Comparison of ENCODE assay signal across 9 cellular contexts in the genomic region with DNA sequence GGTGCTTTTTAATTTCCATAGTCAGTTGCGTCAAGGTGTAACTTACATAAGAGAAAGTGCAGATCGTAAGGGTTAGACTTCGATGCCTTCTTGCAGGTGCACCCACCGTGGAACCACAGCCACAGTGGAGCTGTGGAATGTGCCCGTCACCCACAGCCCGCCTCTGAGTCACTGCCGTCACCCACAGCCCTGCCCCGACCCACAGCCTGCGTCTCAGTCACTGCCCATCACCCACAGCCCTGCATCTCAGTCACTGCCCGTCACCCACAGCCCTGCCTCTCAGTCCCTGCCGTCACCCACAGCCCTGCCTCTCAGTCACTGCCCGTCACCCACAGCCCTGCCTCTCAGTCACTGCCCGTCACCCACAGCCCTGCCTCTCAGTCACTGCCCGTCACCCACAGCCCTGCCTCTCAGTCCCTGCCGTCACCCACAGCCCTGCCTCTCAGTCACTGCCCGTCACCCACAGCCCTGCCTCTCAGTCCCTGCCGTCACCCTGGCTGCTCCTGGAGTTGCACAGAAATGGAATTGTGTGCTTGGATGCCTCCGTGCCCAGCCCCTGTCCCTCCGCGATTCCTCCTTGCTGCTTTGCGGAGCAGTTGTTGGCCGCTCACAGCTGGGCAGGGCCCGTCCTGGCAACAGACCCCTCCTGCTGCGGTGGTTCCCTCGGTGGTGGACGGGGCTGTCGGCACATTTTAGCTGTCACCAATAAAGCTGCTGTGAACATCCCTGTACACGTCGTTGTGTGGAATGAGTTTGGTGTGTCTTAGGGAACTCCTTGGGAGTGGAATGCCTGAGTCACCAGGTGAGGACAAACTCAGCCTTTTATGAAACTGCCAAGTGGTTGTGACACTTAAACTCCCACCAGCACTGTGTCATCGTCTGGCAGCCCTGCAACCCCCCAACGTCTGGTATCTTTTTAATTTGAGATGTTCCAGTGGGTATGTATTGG. TPM values are rescaled to one million over a fixed set of nuclear protein-coding genes. Genes with fewer than 3 reads are reported as not detected.
DNase-seq lines count a peak whose midpoint lies in the region; ATAC-seq, FAIRE-seq and TF ChIP-seq lines count a peak whose summit lies in the region.
"Had no signal": no experiment of that assay in that cellular context is flagged by ENCODE, and none has a peak within 500 bp of the region (broad histone marks: within the 10 kb centered on the region; RNA-seq: fewer than 3 reads in every experiment).

No MANE protein-coding gene starts in this region.

- H3K9me3 ChIP-seq in right atrium auricular region (no peaks in the 10 kb centered on the region), pancreas (no peaks in the 10 kb centered on the region)

- TF ChIP-seq CTCF in right atrium auricular region (IDR thresholded peaks at IDR 0.05), result no peak
- no peak for TF ChIP-seq CTCF in MCF 10A (IDR thresholded peaks at IDR 0.05; ENCODE audit: unreplicated experiment)
- no peak for TF ChIP-seq CTCF in pancreas (IDR thresholded peaks at IDR 0.05)

- no peak overlapping the region for H3K27ac Mint-ChIP-seq in MCF 10A (ENCODE audit: low read depth, unreplicated experiment)

- no peak for FAIRE-seq in pancreas (lab: Jason Lieb, UNC)
- FAIRE-seq: K562 had no signal

- no TSS peak for BruUV-seq in MCF 10A (replicated peaks; lab: Mats Ljungman, UMichigan)

- no peak for ATAC-seq in Right ventricle myocardium inferior
- ATAC-seq in GM18870 (IDR thresholded peaks at IDR 0.05; ENCODE audit: unreplicated experiment), result no peak
- no peak for ATAC-seq in pancreas
- ATAC-seq: K562 had no signal

- H3K27me3 Mint-ChIP-seq in MCF 10A (ENCODE audit: insufficient read depth, unreplicated experiment), result no peaks in the 10 kb centered on the region

- intact Hi-C loops in Right ventricle myocardium inferior (cut with DNase I), result no loop called here
- intact Hi-C loops in MCF 10A (cut with micrococcal nuclease), result no loop called here
- intact Hi-C loops in posterior vena cava (cut with DNase I), result no loop called here
- intact Hi-C loops in pancreas (cut with DNase I), result no loop called here

- no peaks in the 10 kb centered on the region for H3K4me1 Mint-ChIP-seq in MCF 10A (ENCODE audit: insufficient read depth, unreplicated experiment)

- H3K36me3 ChIP-seq in right atrium auricular region (no peaks in the 10 kb centered on the region), pancreas (no peaks in the 10 kb centered on the region)

- CTCF ChIA-PET in MCF 10A (lab: Yijun Ruan, JAX), result no interaction called here

- H3K4me3 ChIP-seq in right atrium auricular region (no peak overlapping the region), pancreas (no peak overlapping the region)
- H3K4me3 ChIP-seq: K562 had no signal

- H3K9me3 Mint-ChIP-seq in MCF 10A (ENCODE audit: unreplicated experiment), result peaks cover 12% of the 10 kb centered on the region

- WGBS in pancreas, 2 donors, result 43 to 50% methylated on average over 30 to 31 of the region's 31 CpGs

- POLR2A ChIA-PET in MCF 10A (lab: Yijun Ruan, JAX), result no interaction called here

- no peak overlapping the region for H3K27ac ChIP-seq in right atrium auricular region
- H3K27ac ChIP-seq in pancreas, result no peak overlapping the region

- H3K36me3 Mint-ChIP-seq in MCF 10A (ENCODE audit: insufficient read depth, unreplicated experiment), result no peaks in the 10 kb centered on the region

- DNase-seq in right atrium auricular region (ENCODE audit: low spot score) (peak; percentile 59), Right ventricle myocardium inferior (ENCODE audit: missing footprints) (no peak), MCF 10A (ENCODE audit: unreplicated experiment) (peak; percentile 61), posterior vena cava (ENCODE audit: low spot score) (peak; percentile 76), NCI-H1092 (lab: John Stamatoyannopoulos, UW) (no peak), NCI-H82 treated with DMSO at 0.1 percent for 48 hours (lab: John Stamatoyannopoulos, UW; ENCODE audit: unreplicated experiment) (no peak), pancreas (no peak)

- H3K4me3 Mint-ChIP-seq in MCF 10A (ENCODE audit: unreplicated experiment), result no peak overlapping the region

- no peaks in the 10 kb centered on the region for H3K27me3 ChIP-seq in right atrium auricular region
- H3K27me3 ChIP-seq in pancreas, result no peaks in the 10 kb centered on the region

- H3K4me1 ChIP-seq in right atrium auricular region, result peaks cover 0 to 52% of the 10 kb centered on the region in 2 donors
- H3K4me1 ChIP-seq in pancreas, result no peaks in the 10 kb centered on the region

RNA-seq across cellular contexts. Expression of a gene that starts 44.9 kb away (rescaled TPM):
- total RNA-seq in right atrium auricular region (100 to 1,000 TPM; 249 to 252 TPM), Right ventricle myocardium inferior (254 TPM), MCF 10A (2022) (0.61 and 1.9 TPM in 2 replicates), posterior vena cava (1,000 to 10,000 TPM; 1,504 to 1,642 TPM), pancreas (100 to 1,000 TPM in 1 of 6 donors, 10 to 100 TPM in 5; 15.2 to 135 (median 45.5) TPM)
- polyA plus RNA-seq in pancreas, result 100 to 1,000 TPM in 1 of 2 donors, 10 to 100 TPM in 1; 66.9 to 116 TPM

Comparison
In these comparisons a context has a peak if more than half of its experiments do, and no peak if none do; other contexts are left out.
1. DNase-seq: peak in right atrium auricular region (single experiment), MCF 10A (single experiment) and posterior vena cava (single experiment); none in Right ventricle myocardium inferior (single experiment), NCI-H1092 (single experiment), NCI-H82 treated with DMSO at 0.1 percent for 48 hours (single experiment) and pancreas (0 of 6).